3 cellular contexts compared by ENCODE assay signal in genomic region chr13:25262261-25262660, GRCh38.
"Had no signal": no experiment of that assay in that cellular context is flagged by ENCODE, and none has a peak within 500 bp of the region (broad histone marks: within the 10 kb centered on the region; RNA-seq: fewer than 3 reads in every experiment).

No MANE protein-coding gene starts in this region.

- ATAC-seq: GM12878 had no signal

- DNase-seq: GDM1, GF-D8 had no signal

- H3K4me3 ChIP-seq: GM12878 had no signal
